8 cellular contexts compared by ENCODE assay signal in genomic region chr5:76403963-76404693, GRCh38. TPM values are rescaled to one million over a fixed set of nuclear protein-coding genes. Genes with fewer than 3 reads are reported as not detected.
DNase-seq lines count a peak whose midpoint lies in the region; TF ChIP-seq lines count a peak whose summit lies in the region.

No MANE protein-coding gene starts in this region.

- H3K27ac ChIP-seq in esophagus (ENCODE audit: low read depth in 2 of 2, low read length in 1 of 2) (peak overlapping the region in 1 of 2 donors; percentile 43), ovary (peak overlapping the region; percentile 58 to 86), tibial nerve (peak overlapping the region; percentile 81 to 95 (median 85))

- intact Hi-C loops in activated CD4-positive, alpha-beta memory T cell treated with anti-CD3 and anti-CD28 coated beads for 36 hours (cut with micrococcal nuclease) = loop anchor here (1.0 to 5.0 kb wide), 15 partner anchors 69 to 1827 kb away; partner anchors contain the start of genes GCNT4 and POC5
- intact Hi-C loops in ovary (cut with DNase I) = loop anchor here in 2 of 4 donors (5.0 to 10.0 kb wide), 3 partner anchors 141 to 181 kb away; no protein-coding TSS in a partner anchor

- no peaks in the 10 kb centered on the region for H3K9me3 Mint-ChIP-seq in activated CD4-positive, alpha-beta memory T cell treated with anti-CD3 and anti-CD28 coated beads for 36 hours

- peak overlapping the region; percentile 98 for H3K4me3 Mint-ChIP-seq in activated CD4-positive, alpha-beta memory T cell treated with anti-CD3 and anti-CD28 coated beads for 36 hours

- 14% methylated on average over 32 of the region's 32 CpGs for WGBS in esophagus, 2 donors
- WGBS in ovary, 3 donors = 16 to 18% (median 17%) methylated on average over 32 of the region's 32 CpGs
- 18 to 35% methylated on average over 9 to 31 of the region's 32 CpGs for WGBS in tibial nerve, 2 donors

- H3K9me3 ChIP-seq in esophagus (ENCODE audit: control insufficient read depth in 2 of 2, insufficient read depth in 1 of 2, low read depth in 1 of 2, low read length in 1 of 2) (no peaks in the 10 kb centered on the region), ovary (peaks cover 0 to 4% of the 10 kb centered on the region in 2 donors), tibial nerve (no peaks in the 10 kb centered on the region)

- TF ChIP-seq EP300 in ovary (IDR thresholded peaks at IDR 0.05) = no peak
- peak in 1 of 2 donors; percentile 22 for TF ChIP-seq EP300 in tibial nerve (IDR thresholded peaks at IDR 0.05)

- H3K36me3 ChIP-seq in esophagus (ENCODE audit: control insufficient read depth in 2 of 2, insufficient read depth in 2 of 2, low read length in 1 of 2) = no peaks in the 10 kb centered on the region
- no peaks in the 10 kb centered on the region for H3K36me3 ChIP-seq in ovary
- H3K36me3 ChIP-seq in tibial nerve = no peaks in the 10 kb centered on the region

- H3K4me3 ChIP-seq in esophagus (ENCODE audit: low read depth in 1 of 2, low read length in 2 of 2) (peak overlapping the region; percentile 53 to 68), ovary (peak overlapping the region; percentile 46), tibial nerve (peak overlapping the region; percentile 57 to 75 (median 70))

- POLR2A ChIA-PET in activated CD4-positive, alpha-beta memory T cell treated with anti-CD3 and anti-CD28 coated beads for 36 hours (lab: Charles Lee) = interaction anchor here (0.7 to 5.4 kb wide), 16 partner anchors 12 to 179 kb away, joined by 3 to 68 read pairs (median 6); no protein-coding TSS in a partner anchor

- H3K27me3 ChIP-seq in esophagus (ENCODE audit: control insufficient read depth in 1 of 2, insufficient read depth in 2 of 2, low read length in 2 of 2) (no peaks in the 10 kb centered on the region), ovary (no peaks in the 10 kb centered on the region), tibial nerve (no peaks in the 10 kb centered on the region)

- H3K27me3 Mint-ChIP-seq in activated CD4-positive, alpha-beta memory T cell treated with anti-CD3 and anti-CD28 coated beads for 36 hours = no peaks in the 10 kb centered on the region

- TF ChIP-seq CTCF in ovary (IDR thresholded peaks at IDR 0.05) = no peak
- no peak for TF ChIP-seq CTCF in tibial nerve (IDR thresholded peaks at IDR 0.05)

- CTCF ChIA-PET in activated CD4-positive, alpha-beta memory T cell treated with anti-CD3 and anti-CD28 coated beads for 36 hours (lab: Charles Lee) = interaction anchor here (0.7 to 7.5 kb wide), 21 partner anchors 8 to 370 kb away, joined by 3 to 164 read pairs (median 5); no protein-coding TSS in a partner anchor

- H3K4me1 ChIP-seq in esophagus (ENCODE audit: control insufficient read depth in 2 of 2, insufficient read depth in 2 of 2, low read length in 1 of 2) = peaks cover 3% of the 10 kb centered on the region in 2 donors
- H3K4me1 ChIP-seq in ovary (ENCODE audit: insufficient read depth) = peaks cover 9% of the 10 kb centered on the region
- H3K4me1 ChIP-seq in tibial nerve = peaks cover 0 to 42% (median 4%) of the 10 kb centered on the region in 4 donors

- peak; percentile 45 for TF ChIP-seq POLR2A in GM19193 (IDR thresholded peaks at IDR 0.05; ENCODE audit: extremely low read depth, insufficient read depth, insufficient read length)
- no peak for TF ChIP-seq POLR2A in ovary (IDR thresholded peaks at IDR 0.05)
- TF ChIP-seq POLR2A in tibial nerve (IDR thresholded peaks at IDR 0.05) = no peak

- peaks cover 53% of the 10 kb centered on the region for H3K4me1 Mint-ChIP-seq in activated CD4-positive, alpha-beta memory T cell treated with anti-CD3 and anti-CD28 coated beads for 36 hours (ENCODE audit: low read depth)

- peak overlapping the region; percentile 98 for H3K27ac Mint-ChIP-seq in activated CD4-positive, alpha-beta memory T cell treated with anti-CD3 and anti-CD28 coated beads for 36 hours

- peaks cover 11% of the 10 kb centered on the region for H3K36me3 Mint-ChIP-seq in activated CD4-positive, alpha-beta memory T cell treated with anti-CD3 and anti-CD28 coated beads for 36 hours

- DNase-seq in HT-29 (ENCODE audit: low spot score) (peak; percentile 71), ovary (peak in 2 of 5 donors; percentile 60 to 73), tibial nerve (ENCODE audit: low spot score in 2 of 2) (peak in 1 of 2 donors; percentile 16), SW 1271 (lab: John Stamatoyannopoulos, UW) (no peak), NCI-H510A treated with DMSO at 0.1 percent for 48 hours (lab: John Stamatoyannopoulos, UW) (no peak)
- peak; percentile 90 for DNase-seq in activated CD4-positive, alpha-beta memory T cell treated with anti-CD3 and anti-CD28 coated beads for 36 hours

RNA-seq across cellular contexts. Expression of gene IQGAP2, which starts 1.0 kb away (rescaled TPM):
- total RNA-seq in HT-29 (2014; rRNA removed; shearing (Covaris generic)) = 18.6 and 19.4 TPM in 2 replicates
- 10 to 100 TPM; 92.7 to 93.0 TPM for total RNA-seq in activated CD4-positive, alpha-beta memory T cell treated with anti-CD3 and anti-CD28 coated beads for 36 hours
- polyA plus RNA-seq in esophagus = 1 to 10 TPM; 1.4 to 2.0 TPM
- 10 to 100 TPM in 6 of 7 donors, 1 to 10 TPM in 1; 9.3 to 27.6 (median 16.3) TPM for total RNA-seq in ovary
- polyA plus RNA-seq in ovary = 10 to 100 TPM in 1 of 2 donors, 1 to 10 TPM in 1; 8.6 to 13.9 TPM
- 10 to 100 TPM; 42.8 to 58.2 (median 52.3) TPM for total RNA-seq in tibial nerve

Comparison
In these comparisons a context has a peak if more than half of its experiments do, and no peak if none do; other contexts are left out.
1. DNase-seq: peak in HT-29 (single experiment) and activated CD4-positive, alpha-beta memory T cell treated with anti-CD3 and anti-CD28 coated beads for 36 hours (single experiment); none in SW 1271 (0 of 2) and NCI-H510A treated with DMSO at 0.1 percent for 48 hours (single experiment).
2. Peak in every context shown above with its lines, with median percentiles within 50 percentile points of each other: H3K4me3 ChIP-seq.